9 cellular contexts compared by ENCODE assay signal in the genomic region with DNA sequence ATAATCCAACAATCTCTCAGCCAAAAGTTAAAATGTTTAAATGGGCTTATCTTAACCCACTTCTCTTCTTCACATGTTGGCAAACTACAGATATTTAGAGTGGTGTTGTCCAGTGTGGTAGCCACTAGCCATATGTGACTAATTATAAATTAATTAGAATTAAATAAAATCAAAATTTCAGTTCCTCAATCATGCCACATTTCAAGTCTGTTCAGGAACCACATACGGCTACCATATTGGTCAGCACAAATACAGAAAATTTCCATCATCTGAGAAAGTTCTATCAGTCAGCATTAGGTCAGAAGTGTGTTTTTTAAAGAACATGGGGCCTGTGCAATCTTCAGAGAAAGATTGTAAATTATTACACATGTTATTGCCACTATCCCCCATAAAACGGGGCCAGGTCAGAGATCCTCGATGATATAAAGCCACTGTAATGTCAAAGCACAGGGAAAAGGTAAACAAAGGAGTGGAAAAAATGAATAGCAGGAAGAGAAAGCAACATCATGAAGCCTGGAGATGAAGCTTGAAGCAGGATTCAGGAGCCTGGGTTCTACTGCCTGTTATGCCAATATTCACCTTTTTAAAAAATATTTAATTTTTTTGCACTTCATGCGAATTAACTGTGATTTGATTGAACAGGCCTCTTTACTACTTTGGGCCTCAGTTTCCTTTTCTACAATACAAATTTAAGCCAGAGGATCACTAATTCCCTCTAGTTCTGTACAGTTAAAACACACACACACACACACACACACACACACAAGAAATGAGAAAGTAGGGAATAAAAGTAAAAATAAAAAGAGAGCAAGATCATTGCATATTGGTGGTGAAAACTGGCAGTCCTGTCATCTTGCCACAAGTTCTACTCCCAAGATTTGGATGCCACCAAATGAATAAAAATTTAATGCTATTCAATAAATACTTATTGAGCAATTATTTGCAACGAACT. TPM values are rescaled to one million over a fixed set of nuclear protein-coding genes. Genes with fewer than 3 reads are reported as not detected.
DNase-seq lines count a peak whose midpoint lies in the region; ATAC-seq, FAIRE-seq and TF ChIP-seq lines count a peak whose summit lies in the region.
"Had no signal": no experiment of that assay in that cellular context is flagged by ENCODE, and none has a peak within 500 bp of the region (broad histone marks: within the 10 kb centered on the region; RNA-seq: fewer than 3 reads in every experiment).

No MANE protein-coding gene starts in this region.

- peak overlapping the region; percentile 93 for H3K4me3 Mint-ChIP-seq in osteocyte (ENCODE audit: unreplicated experiment)

- no peaks in the 10 kb centered on the region for H3K27me3 Mint-ChIP-seq in osteocyte (ENCODE audit: unreplicated experiment)

- peaks cover 35% of the 10 kb centered on the region for H3K4me1 Mint-ChIP-seq in osteocyte (ENCODE audit: unreplicated experiment)

- H3K27me3 ChIP-seq in uterus = no peaks in the 10 kb centered on the region

- peak overlapping the region in 1 of 2 donors; percentile 95 for H3K27ac ChIP-seq in uterus

- intact Hi-C loops in uterus (cut with DNase I; ENCODE audit: low total_unique reads) = no loop called here

- no peak for TF ChIP-seq POLR2A in uterus (IDR thresholded peaks at IDR 0.05)
- no peak for TF ChIP-seq POLR2A in GM12892 (IDR thresholded peaks at IDR 0.05; ENCODE audit: low read depth, low read length)

- H3K4me3 ChIP-seq in uterus = peak overlapping the region in 1 of 2 donors; percentile 98

- DNase-seq in ELR (ENCODE audit: low read depth) (peak; percentile 56), NAMALWA (ENCODE audit: low spot score) (peak; percentile 27), dermis microvascular lymphatic vessel endothelial cell (ENCODE audit: low read depth in 2 of 2) (peak; percentile 32 to 72), osteocyte (ENCODE audit: extremely low spot score, unreplicated experiment) (no peak), RCC 7860 (ENCODE audit: low spot score) (no peak), uterus (no peak), GM12892 (ENCODE audit: insufficient read length) (no peak)
- DNase-seq: NCI-H1105 had no signal

- no peaks in the 10 kb centered on the region for H3K9me3 ChIP-seq in uterus

- no peaks in the 10 kb centered on the region for H3K36me3 ChIP-seq in uterus

- peaks cover 5% of the 10 kb centered on the region for H3K9me3 Mint-ChIP-seq in osteocyte (ENCODE audit: unreplicated experiment)

- TF ChIP-seq CTCF in osteocyte (IDR thresholded peaks at IDR 0.05) = no peak
- no peak for TF ChIP-seq CTCF in uterus (IDR thresholded peaks at IDR 0.05)

- H3K4me1 ChIP-seq in uterus = peaks cover 0 to 5% of the 10 kb centered on the region in 2 donors

- ATAC-seq in HG02981 (IDR thresholded peaks at IDR 0.05; ENCODE audit: unreplicated experiment) = no peak

- FAIRE-seq in RCC 7860 (lab: Jason Lieb, UNC) (no peak), GM12892 (lab: Jason Lieb, UNC) (no peak)

- peak overlapping the region; percentile 74 for H3K27ac Mint-ChIP-seq in osteocyte (ENCODE audit: unreplicated experiment)

- peaks cover 5% of the 10 kb centered on the region for H3K36me3 Mint-ChIP-seq in osteocyte (ENCODE audit: unreplicated experiment)

RNA-seq across cellular contexts. Expression of a gene that starts 2.3 kb away (rescaled TPM):
- 9.8 and 14.2 TPM in 2 replicates for total RNA-seq in dermis microvascular lymphatic vessel endothelial cell
- total RNA-seq in osteocyte = 15.2 and 17.0 TPM in 2 replicates
- 10 to 100 TPM; 33.5 to 56.4 (median 38.3) TPM for total RNA-seq in uterus
- polyA plus RNA-seq in GM12892 (2012; ENCODE audit: missing spikeins) = 15.2 TPM

RNA-seq across cellular contexts. Expression of a gene that starts 50.6 kb away (rescaled TPM):
- total RNA-seq in dermis microvascular lymphatic vessel endothelial cell (31.8 and 32.5 TPM in 2 replicates), osteocyte (25.8 and 30.4 TPM in 2 replicates), uterus (10 to 100 TPM in 3 of 4 donors, 1 to 10 TPM in 1; 7.6 to 30.3 (median 17.0) TPM)
- 16.9 TPM for polyA plus RNA-seq in GM12892 (2012; ENCODE audit: missing spikeins)

Comparison
In these comparisons a context has a peak if more than half of its experiments do, and no peak if none do; other contexts are left out.
1. DNase-seq: peak in ELR (single experiment), NAMALWA (single experiment) and dermis microvascular lymphatic vessel endothelial cell (2 of 2); none in osteocyte (single experiment), RCC 7860 (single experiment), uterus (0 of 2) and GM12892 (single experiment).